ENCODE assay signal across 9 cellular contexts in genomic region chr1:156021087-156021416, GRCh38. TPM values are rescaled to one million over a fixed set of nuclear protein-coding genes. Genes with fewer than 3 reads are reported as not detected.
DNase-seq lines count a peak whose midpoint lies in the region; ATAC-seq, FAIRE-seq and TF ChIP-seq lines count a peak whose summit lies in the region.
"Had no signal": no experiment of that assay in that cellular context is flagged by ENCODE, and none has a peak within 500 bp of the region (broad histone marks: within the 10 kb centered on the region; RNA-seq: fewer than 3 reads in every experiment).

No MANE protein-coding gene starts in this region.

- no peak for TF ChIP-seq RAD21 in liver (IDR thresholded peaks at IDR 0.05)

- CTCF ChIA-PET in activated CD4-positive, alpha-beta T cell treated with anti-CD3 and anti-CD28 coated beads, Interleukin-2, amount 10 ng/mL, durations not matched to agents 7 days and 5 days (lab: Charles Lee), result interaction anchor here (0.7 to 2.2 kb wide), 3 partner anchors 10 to 45 kb away, joined by 3 to 8 read pairs (median 4); no protein-coding TSS in a partner anchor

- peak overlapping the region; percentile 87 for H3K4me3 Mint-ChIP-seq in activated CD4-positive, alpha-beta T cell treated with anti-CD3 and anti-CD28 coated beads, Interleukin-2, amount 10 ng/mL, durations not matched to agents 7 days and 5 days
- H3K4me3 Mint-ChIP-seq in activated naive CD8-positive, alpha-beta T cell treated with anti-CD3 and anti-CD28 coated beads, Interleukin-2, amount 50 U/mL, for 24 hours, result peak overlapping the region; percentile 93

- H3K4me1 ChIP-seq in liver (ENCODE audit: control insufficient read depth in 4 of 4, insufficient read depth in 4 of 4, low read length in 3 of 4), result peaks cover 0 to 20% (median 7%) of the 10 kb centered on the region in 4 donors
- H3K4me1 ChIP-seq in thoracic aorta (ENCODE audit: control insufficient read depth in 1 of 2, low read depth in 2 of 2), result peaks cover 15 to 16% of the 10 kb centered on the region in 2 donors
- H3K4me1 ChIP-seq in small intestine (ENCODE audit: control insufficient read depth in 2 of 2, insufficient read depth in 1 of 2, low read depth in 1 of 2, low read length in 1 of 2), result no peaks in the 10 kb centered on the region

- peak overlapping the region in 1 of 2 donors; percentile 83 for H3K27ac ChIP-seq in liver (ENCODE audit: low read depth in 1 of 2, low read length in 2 of 2)
- peak overlapping the region; percentile 64 to 77 for H3K27ac ChIP-seq in thoracic aorta
- H3K27ac ChIP-seq in small intestine (ENCODE audit: low read depth in 1 of 2, low read length in 1 of 2), result no peak overlapping the region

- peak overlapping the region; percentile 71 to 87 (median 75) for H3K4me3 ChIP-seq in liver (ENCODE audit: low read depth in 1 of 3, low read length in 3 of 3)
- H3K4me3 ChIP-seq in thoracic aorta, result peak overlapping the region; percentile 86
- no peak overlapping the region for H3K4me3 ChIP-seq in small intestine (ENCODE audit: low read depth in 1 of 2, low read length in 2 of 2)

- H3K9me3 ChIP-seq in liver (ENCODE audit: control insufficient read depth in 4 of 4, low read length in 3 of 4) (no peaks in the 10 kb centered on the region), thoracic aorta (no peaks in the 10 kb centered on the region), small intestine (ENCODE audit: control insufficient read depth, low read depth) (no peaks in the 10 kb centered on the region)

- ATAC-seq in activated naive CD8-positive, alpha-beta T cell treated with anti-CD3 and anti-CD28 coated beads, Interleukin-2, amount 50 U/mL, for 24 hours, result no peak
- no peak for ATAC-seq in thoracic aorta (ENCODE audit: insufficient number of reproducible peaks, low FRiP score, low read depth)
- no peak for ATAC-seq in left colon
- no peak for ATAC-seq in left lobe of liver

- H3K9me3 Mint-ChIP-seq in activated CD4-positive, alpha-beta T cell treated with anti-CD3 and anti-CD28 coated beads, Interleukin-2, amount 10 ng/mL, durations not matched to agents 7 days and 5 days, result no peaks in the 10 kb centered on the region
- no peaks in the 10 kb centered on the region for H3K9me3 Mint-ChIP-seq in activated naive CD8-positive, alpha-beta T cell treated with anti-CD3 and anti-CD28 coated beads, Interleukin-2, amount 50 U/mL, for 24 hours

- H3K9ac ChIP-seq in liver (ENCODE audit: low read depth in 1 of 2, low read length in 2 of 2), result peak overlapping the region in 1 of 2 donors; percentile 64

- no peak for TF ChIP-seq CTCF in liver (IDR thresholded peaks at IDR 0.05; ENCODE audit: low read depth, low read length, missing input control)
- TF ChIP-seq CTCF in thoracic aorta (IDR thresholded peaks at IDR 0.05), result no peak

- H3K4me1 Mint-ChIP-seq in activated CD4-positive, alpha-beta T cell treated with anti-CD3 and anti-CD28 coated beads, Interleukin-2, amount 10 ng/mL, durations not matched to agents 7 days and 5 days, result peaks cover 31% of the 10 kb centered on the region
- peaks cover 27% of the 10 kb centered on the region for H3K4me1 Mint-ChIP-seq in activated naive CD8-positive, alpha-beta T cell treated with anti-CD3 and anti-CD28 coated beads, Interleukin-2, amount 50 U/mL, for 24 hours

- POLR2A ChIA-PET in activated CD4-positive, alpha-beta T cell treated with anti-CD3 and anti-CD28 coated beads, Interleukin-2, amount 10 ng/mL, durations not matched to agents 7 days and 5 days (lab: Charles Lee), result no interaction called here

- H3K27ac Mint-ChIP-seq in activated CD4-positive, alpha-beta T cell treated with anti-CD3 and anti-CD28 coated beads, Interleukin-2, amount 10 ng/mL, durations not matched to agents 7 days and 5 days, result peak overlapping the region; percentile 95
- H3K27ac Mint-ChIP-seq in activated naive CD8-positive, alpha-beta T cell treated with anti-CD3 and anti-CD28 coated beads, Interleukin-2, amount 50 U/mL, for 24 hours, result peak overlapping the region; percentile 93

- 4% methylated on average over 5 of the region's 5 CpGs for WGBS in liver
- WGBS in small intestine, 3 donors, result 3 to 5% (median 3%) methylated on average over 5 of the region's 5 CpGs

- H3K36me3 Mint-ChIP-seq in activated CD4-positive, alpha-beta T cell treated with anti-CD3 and anti-CD28 coated beads, Interleukin-2, amount 10 ng/mL, durations not matched to agents 7 days and 5 days (ENCODE audit: low read depth), result peaks cover 30% of the 10 kb centered on the region
- H3K36me3 Mint-ChIP-seq in activated naive CD8-positive, alpha-beta T cell treated with anti-CD3 and anti-CD28 coated beads, Interleukin-2, amount 50 U/mL, for 24 hours (ENCODE audit: low read depth), result peaks cover 33% of the 10 kb centered on the region

- intact Hi-C loops in left colon (cut with DNase I, micrococcal nuclease), result no loop called here

- no peaks in the 10 kb centered on the region for H3K27me3 Mint-ChIP-seq in activated CD4-positive, alpha-beta T cell treated with anti-CD3 and anti-CD28 coated beads, Interleukin-2, amount 10 ng/mL, durations not matched to agents 7 days and 5 days
- H3K27me3 Mint-ChIP-seq in activated naive CD8-positive, alpha-beta T cell treated with anti-CD3 and anti-CD28 coated beads, Interleukin-2, amount 50 U/mL, for 24 hours, result peaks cover 5% of the 10 kb centered on the region

- DNase-seq in activated CD4-positive, alpha-beta T cell treated with anti-CD3 and anti-CD28 coated beads, Interleukin-2, amount 10 ng/mL, durations not matched to agents 7 days and 5 days, result no peak
- no peak for DNase-seq in activated CD4-positive, alpha-beta T cell treated with anti-CD3 and anti-CD28 coated beads, Interleukin-2, amount 50 U/mL, for 1 hour
- no peak for DNase-seq in activated naive CD8-positive, alpha-beta T cell treated with anti-CD3 and anti-CD28 coated beads, Interleukin-2, amount 50 U/mL, for 24 hours
- no peak for DNase-seq in thoracic aorta (ENCODE audit: low spot score)
- DNase-seq in small intestine, result no peak
- DNase-seq in left colon, result no peak
- DNase-seq in left lobe of liver (ENCODE audit: low spot score), result no peak

- no peaks in the 10 kb centered on the region for H3K27me3 ChIP-seq in liver (ENCODE audit: control insufficient read depth in 4 of 4, insufficient read depth in 4 of 4, low read length in 3 of 4)
- no peaks in the 10 kb centered on the region for H3K27me3 ChIP-seq in thoracic aorta (replicated peaks; ENCODE audit: insufficient read depth)
- no peaks in the 10 kb centered on the region for H3K27me3 ChIP-seq in small intestine (ENCODE audit: control insufficient read depth in 2 of 2, insufficient read depth in 2 of 2, low read length in 2 of 2)

- H3K36me3 ChIP-seq in liver (ENCODE audit: control insufficient read depth in 4 of 4, insufficient read depth in 3 of 4, low read depth in 1 of 4, low read length in 3 of 4), result peaks cover 11 to 15% (median 14%) of the 10 kb centered on the region in 4 donors
- H3K36me3 ChIP-seq in thoracic aorta, result peaks cover 16% of the 10 kb centered on the region
- peaks cover 0 to 4% of the 10 kb centered on the region in 2 donors for H3K36me3 ChIP-seq in small intestine (ENCODE audit: control insufficient read depth in 2 of 2, insufficient read depth in 2 of 2, low read length in 2 of 2)

- FAIRE-seq in small intestine (lab: Jason Lieb, UNC), result no peak

TF ChIP-seq in liver, 16 proteins besides CTCF, POLR2A, EP300 and RAD21:
- TF ChIP-seq EGR1 (IDR thresholded peaks at IDR 0.05; ENCODE audit: low read depth in 2 of 2), result peak in 1 of 2 donors; percentile 5
- no peak for TF ChIP-seq YY1 (IDR thresholded peaks at IDR 0.05)
- TF ChIP-seq SP1 (IDR thresholded peaks at IDR 0.05), result no peak
- TF ChIP-seq HNF4G (IDR thresholded peaks at IDR 0.05), result no peak
- TF ChIP-seq FOXA1 (IDR thresholded peaks at IDR 0.05), result no peak
- no peak for TF ChIP-seq NR2F2 (IDR thresholded peaks at IDR 0.05)
- TF ChIP-seq FOXA2 (IDR thresholded peaks at IDR 0.05), result no peak
- no peak for TF ChIP-seq TAF1 (conservative IDR thresholded peaks at IDR 0.05)
- TF ChIP-seq GABPA (IDR thresholded peaks at IDR 0.05 in 1 of 2, conservative IDR thresholded peaks at IDR 0.05 in 1 of 2), result peak; percentile 3

RNA-seq across cellular contexts. Expression of gene SSR2, which starts 0.3 kb away (rescaled TPM):
- total RNA-seq in activated CD4-positive, alpha-beta T cell treated with anti-CD3 and anti-CD28 coated beads, Interleukin-2, amount 10 ng/mL, durations not matched to agents 7 days and 5 days, result 100 to 1,000 TPM; 235 to 273 TPM
- total RNA-seq in liver (100 to 1,000 TPM; 101 to 264 TPM), thoracic aorta (100 to 1,000 TPM; 132 to 241 TPM), left colon (100 to 1,000 TPM; 180 TPM), left lobe of liver (95.6 TPM)
- polyA plus RNA-seq in liver (100 to 1,000 TPM in 1 of 2 donors, 10 to 100 TPM in 1; 93.1 to 245 TPM), small intestine (100 to 1,000 TPM; 133 to 316 (median 223) TPM)

RNA-seq across cellular contexts. Expression of gene UBQLN4, which starts 32.5 kb away (rescaled TPM):
- 10 to 100 TPM; 30.8 to 34.0 TPM for total RNA-seq in activated CD4-positive, alpha-beta T cell treated with anti-CD3 and anti-CD28 coated beads, Interleukin-2, amount 10 ng/mL, durations not matched to agents 7 days and 5 days
- total RNA-seq in liver, result 10 to 100 TPM in 1 of 2 donors, 1 to 10 TPM in 1; 9.2 to 13.5 TPM
- 10 to 100 TPM in 1 of 2 donors, 1 to 10 TPM in 1; 7.4 to 17.8 TPM for polyA plus RNA-seq in liver
- 10 to 100 TPM; 21.7 to 36.7 TPM for total RNA-seq in thoracic aorta
- polyA plus RNA-seq in small intestine, result 10 to 100 TPM; 14.1 to 22.0 (median 18.8) TPM
- total RNA-seq in left colon, result 10 to 100 TPM; 21.7 to 26.7 TPM
- 21.2 TPM for total RNA-seq in left lobe of liver

RNA-seq across cellular contexts. Expression of gene LAMTOR2, which starts 33.5 kb away (rescaled TPM):
- 10 to 100 TPM; 41.3 to 61.0 TPM for total RNA-seq in activated CD4-positive, alpha-beta T cell treated with anti-CD3 and anti-CD28 coated beads, Interleukin-2, amount 10 ng/mL, durations not matched to agents 7 days and 5 days
- total RNA-seq in liver, result 10 to 100 TPM; 30.4 to 42.9 TPM
- 100 to 1,000 TPM; 115 to 152 TPM for polyA plus RNA-seq in liver
- total RNA-seq in thoracic aorta, result 10 to 100 TPM; 26.4 to 37.0 TPM
- polyA plus RNA-seq in small intestine, result 100 to 1,000 TPM; 132 to 226 (median 165) TPM
- 10 to 100 TPM; 70.6 to 72.7 TPM for total RNA-seq in left colon
- total RNA-seq in left lobe of liver, result 66.6 TPM

RNA-seq across cellular contexts. Expression of gene RAB25, which starts 39.9 kb away (rescaled TPM):
- total RNA-seq in activated CD4-positive, alpha-beta T cell treated with anti-CD3 and anti-CD28 coated beads, Interleukin-2, amount 10 ng/mL, durations not matched to agents 7 days and 5 days, result under 1 TPM in 1 of 2 experiments, not detected in 1; 0.50 TPM
- 1 to 10 TPM in 1 of 2 donors, under 1 TPM in 1; 0.67 to 1.0 TPM for total RNA-seq in liver
- 1 to 10 TPM in 1 of 2 donors, under 1 TPM in 1; 0.82 to 2.0 TPM for polyA plus RNA-seq in liver
- not detected for total RNA-seq in thoracic aorta
- 100 to 1,000 TPM; 140 to 216 (median 140) TPM for polyA plus RNA-seq in small intestine
- 100 to 1,000 TPM; 203 to 231 TPM for total RNA-seq in left colon
- total RNA-seq in left lobe of liver, result 1.7 TPM
- total RNA-seq: myocyte had no signal

RNA-seq across cellular contexts. Expression of gene ARHGEF2, which starts 42.7 kb away (rescaled TPM):
- 100 to 1,000 TPM; 157 to 191 TPM for total RNA-seq in activated CD4-positive, alpha-beta T cell treated with anti-CD3 and anti-CD28 coated beads, Interleukin-2, amount 10 ng/mL, durations not matched to agents 7 days and 5 days
- total RNA-seq in liver, result 10 to 100 TPM; 14.1 to 59.1 TPM
- 1 to 10 TPM; 3.2 to 6.4 TPM for polyA plus RNA-seq in liver
- 100 to 1,000 TPM; 162 to 166 TPM for total RNA-seq in thoracic aorta
- polyA plus RNA-seq in small intestine, result 10 to 100 TPM; 14.6 to 41.4 (median 35.1) TPM
- 100 to 1,000 TPM in 1 of 2 donors, 10 to 100 TPM in 1; 99.3 to 103 TPM for total RNA-seq in left colon
- 6.5 TPM for total RNA-seq in left lobe of liver

Comparison
In these comparisons a context has a peak if more than half of its experiments do, and no peak if none do; other contexts are left out.
1. H3K27ac ChIP-seq: peak in thoracic aorta (2 of 2); none in small intestine (0 of 2).
2. H3K4me3 ChIP-seq: peak in liver (3 of 3) and thoracic aorta (single experiment); none in small intestine (0 of 2).